ENCODE assay signal across 19 cellular contexts in the genomic region with DNA sequence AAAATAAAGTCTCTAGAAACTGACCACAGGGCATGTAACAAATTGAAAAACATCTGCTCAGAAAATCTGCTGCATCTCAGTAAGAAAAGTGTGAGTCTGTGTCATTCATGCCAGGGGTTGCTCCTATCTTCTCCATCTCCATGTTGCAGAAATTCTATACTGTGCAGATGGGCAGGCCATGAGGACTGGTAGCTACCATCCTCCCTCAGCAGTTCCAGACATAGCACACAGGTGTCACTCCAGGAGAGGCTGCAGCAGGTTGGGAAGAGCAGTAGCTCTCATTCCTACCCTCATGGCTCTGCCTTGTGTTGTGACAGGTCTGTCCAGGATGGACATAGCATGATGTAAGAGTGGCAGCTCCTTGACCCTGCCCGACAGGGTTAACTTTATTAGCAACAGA.
DNase-seq lines count a peak whose midpoint lies in the region; ATAC-seq and TF ChIP-seq lines count a peak whose summit lies in the region.
"Had no signal": no experiment of that assay in that cellular context is flagged by ENCODE, and none has a peak within 500 bp of the region (broad histone marks: within the 10 kb centered on the region; RNA-seq: fewer than 3 reads in every experiment).

No MANE protein-coding gene starts in this region.

- DNase-seq in DMS 273 (lab: John Stamatoyannopoulos, UW; ENCODE audit: unreplicated experiment) (peak; percentile 83), H7 (peak; percentile 16), PC-9 (no peak), hepatocyte (ENCODE audit: low spot score) (peak; percentile 13), amniotic stem cell (lab: John Stamatoyannopoulos, UW) (no peak), mucosa of descending colon (no peak), GOT3 (lab: John Stamatoyannopoulos, UW) (no peak)
- DNase-seq: activated CD8-positive, alpha-beta memory T cell treated with anti-CD3 and anti-CD28 coated beads, Interleukin-2, amount 50 U/mL, for 48 hours; activated naive CD4-positive, alpha-beta T cell treated with Interleukin-2 at 50 U/mL for 16 hours; EL; left ventricle myocardium inferior; NCI-H2227 treated with DMSO at 0.1 percent for 48 hours; ovary; Peyer's patch; stimulated activated CD4-positive, alpha-beta T cell treated with anti-CD3 and anti-CD28 coated beads, Interleukin-4, amount 100 ng/mL, for 24 hours; T-helper 1 cell; thyroid gland had no signal

- H3K27me3 ChIP-seq in H7 (ENCODE audit: control insufficient read depth, insufficient read depth, low read length) = no peaks in the 10 kb centered on the region
- no peaks in the 10 kb centered on the region for H3K27me3 ChIP-seq in PC-9 (ENCODE audit: insufficient read depth, low read depth)
- no peaks in the 10 kb centered on the region for H3K27me3 ChIP-seq in hepatocyte
- H3K27me3 ChIP-seq: BLaER1 treated with 17β-estradiol and CSF1 and Interleukin-3, amounts not matched to agents 10 nM and 100 nM; ovary; Peyer's patch; thyroid gland had no signal

- H3K27ac ChIP-seq in PC-9 (no peak overlapping the region), hepatocyte (no peak overlapping the region)
- H3K27ac ChIP-seq: left ventricle myocardium inferior, ovary, Peyer's patch, thyroid gland had no signal

- CTCF ChIA-PET in PC-9 (lab: Charles Lee) = no interaction called here

- TF ChIP-seq CTCF in PC-9 (conservative IDR thresholded peaks at IDR 0.05) (0 out of 2 replicates have a peak, but pooled peaks have one; percentile 16), hepatocyte (IDR thresholded peaks at IDR 0.05; ENCODE audit: poor library complexity) (peak; percentile 14), mucosa of descending colon (IDR thresholded peaks at IDR 0.05) (no peak)

- no peak overlapping the region for H2AFZ ChIP-seq in PC-9
- H2AFZ ChIP-seq in hepatocyte = no peak overlapping the region

- H3F3A ChIP-seq in PC-9 (ENCODE audit: insufficient read depth, low read depth) = no peaks in the 10 kb centered on the region

- H3K79me2 ChIP-seq in PC-9 (ENCODE audit: low read depth) (no peaks in the 10 kb centered on the region), hepatocyte (no peaks in the 10 kb centered on the region)

- 88% methylated on average over 1 of the region's 1 CpG for WGBS in hepatocyte (ENCODE audit: low lambda C conversion rate, missing lambda C conversion rate)

- BruUV-seq in PC-9 (replicated peaks; lab: Mats Ljungman, UMichigan) = no TSS peak

- intact Hi-C loops in PC-9 (cut with micrococcal nuclease; ENCODE audit: unreplicated experiment) (no loop called here), mucosa of descending colon (cut with DNase I, micrococcal nuclease) (no loop called here)

- ATAC-seq in GM18498 (IDR thresholded peaks at IDR 0.05; ENCODE audit: unreplicated experiment) (no peak), mucosa of descending colon (no peak)

- no peaks in the 10 kb centered on the region for H3K9me2 ChIP-seq in PC-9 (ENCODE audit: insufficient read depth)
- H3K9me2 ChIP-seq in hepatocyte (replicated peaks; ENCODE audit: insufficient read depth) = no peaks in the 10 kb centered on the region

- no peaks in the 10 kb centered on the region for H3K9me3 ChIP-seq in PC-9 (ENCODE audit: insufficient read depth, low read depth)
- no peaks in the 10 kb centered on the region for H3K9me3 ChIP-seq in hepatocyte (ENCODE audit: low read depth)
- no peaks in the 10 kb centered on the region for H3K9me3 ChIP-seq in mucosa of descending colon
- H3K9me3 ChIP-seq: ovary, Peyer's patch, thyroid gland had no signal

- POLR2A ChIA-PET in PC-9 (lab: Charles Lee; ENCODE audit: unreplicated experiment) = no interaction called here

- H3K4me2 ChIP-seq in PC-9 (no peak overlapping the region), hepatocyte (no peak overlapping the region)

- no peak overlapping the region for H3K4me3 ChIP-seq in H7 (ENCODE audit: insufficient read depth, low read depth, low read length)
- no peak overlapping the region for H3K4me3 ChIP-seq in PC-9
- H3K4me3 ChIP-seq in hepatocyte = no peak overlapping the region
- no peak overlapping the region for H3K4me3 ChIP-seq in mucosa of descending colon
- H3K4me3 ChIP-seq: BLaER1 treated with 17β-estradiol and CSF1 and Interleukin-3, amounts not matched to agents 10 nM and 100 nM; left ventricle myocardium inferior; ovary; Peyer's patch; thyroid gland had no signal

- H4K20me1 ChIP-seq in PC-9 (ENCODE audit: insufficient read depth) (no peaks in the 10 kb centered on the region), hepatocyte (ENCODE audit: insufficient read depth, poor library complexity, severe bottlenecking) (no peaks in the 10 kb centered on the region)
- H4K20me1 ChIP-seq: BLaER1 treated with 17β-estradiol and CSF1 and Interleukin-3, amounts not matched to agents 10 nM and 100 nM had no signal

- no peaks in the 10 kb centered on the region for H3K36me3 ChIP-seq in H7 (replicated peaks; ENCODE audit: control insufficient read depth, insufficient read depth, low read length)
- H3K36me3 ChIP-seq in PC-9 (ENCODE audit: low read depth) = no peaks in the 10 kb centered on the region
- H3K36me3 ChIP-seq in hepatocyte (replicated peaks; ENCODE audit: insufficient read depth, low read depth) = no peaks in the 10 kb centered on the region
- no peaks in the 10 kb centered on the region for H3K36me3 ChIP-seq in mucosa of descending colon (ENCODE audit: low read depth)
- H3K36me3 ChIP-seq: left ventricle myocardium inferior, ovary, Peyer's patch, thyroid gland had no signal

- H3K4me1 ChIP-seq in PC-9 (replicated peaks; ENCODE audit: insufficient read depth) (no peaks in the 10 kb centered on the region), hepatocyte (ENCODE audit: insufficient read depth) (no peaks in the 10 kb centered on the region), mucosa of descending colon (ENCODE audit: low read depth) (no peaks in the 10 kb centered on the region)
- H3K4me1 ChIP-seq: left ventricle myocardium inferior, Peyer's patch, thyroid gland had no signal

Comparison
In these comparisons a context has a peak if more than half of its experiments do, and no peak if none do; other contexts are left out.
1. DNase-seq: peak in DMS 273 (single experiment), H7 (single experiment) and hepatocyte (single experiment); none in PC-9 (0 of 2), amniotic stem cell (single experiment), mucosa of descending colon (0 of 3) and GOT3 (single experiment).